1 cellular context compared by ENCODE assay signal in genomic region chr1:236063919-236064673, GRCh38.
A peak's percentile ranks its signal among the peaks of the same experiment; 100 is the strongest.
TF ChIP-seq lines count a peak whose summit lies in the region.

No MANE protein-coding gene starts in this region.

TF ChIP-seq in HepG2, 621 proteins besides CTCF, POLR2A, EP300 and RAD21 (continued from another document and continues in another):
- 0 out of 2 replicates have a peak, but pooled peaks have one; percentile 62 for TF ChIP-seq ZNF646 (CRISPR knock-in tag; IDR thresholded peaks at IDR 0.05)
- TF ChIP-seq TAF1 (CRISPR knock-in tag; IDR thresholded peaks at IDR 0.05) = peak; percentile 75
- TF ChIP-seq ZNF577 (CRISPR knock-in tag; IDR thresholded peaks at IDR 0.05; ENCODE audit: borderline replicate concordance, low read depth) = 0 out of 2 replicates have a peak, but pooled peaks have one; percentile 18
- TF ChIP-seq ARNT (IDR thresholded peaks at IDR 0.05) = no peak
- peak; percentile 87 for TF ChIP-seq MXD4 (CRISPR knock-in tag; IDR thresholded peaks at IDR 0.05)
- TF ChIP-seq MED13 (CRISPR knock-in tag; IDR thresholded peaks at IDR 0.05) = peak; percentile 59; the same call in 1 of the 2 replicates
- TF ChIP-seq HNF4A (CRISPR knock-in tag; IDR thresholded peaks at IDR 0.05) = peak; percentile 98
- no peak for TF ChIP-seq ZNF468 (CRISPR knock-in tag; IDR thresholded peaks at IDR 0.05)
- peak; percentile 91; the same call in 1 of the 2 replicates for TF ChIP-seq ZNF775 (CRISPR knock-in tag; IDR thresholded peaks at IDR 0.05; ENCODE audit: borderline replicate concordance)
- no peak for TF ChIP-seq TCF12 (IDR thresholded peaks at IDR 0.05)
- peak; percentile 9; the same call in 1 of the 2 replicates for TF ChIP-seq TCF12 (CRISPR knock-in tag; IDR thresholded peaks at IDR 0.05)
- 0 out of 2 replicates have a peak, but pooled peaks have one; percentile 20 for TF ChIP-seq ZNF3 (CRISPR knock-in tag; IDR thresholded peaks at IDR 0.05)
- TF ChIP-seq MYC (CRISPR knock-in tag; IDR thresholded peaks at IDR 0.05; ENCODE audit: borderline replicate concordance) = peak; percentile 79
- TF ChIP-seq SNAPC2 (CRISPR knock-in tag; IDR thresholded peaks at IDR 0.05) = no peak
- no peak for TF ChIP-seq BCLAF1 (IDR thresholded peaks at IDR 0.05)
- TF ChIP-seq ZXDC (CRISPR knock-in tag; IDR thresholded peaks at IDR 0.05) = peak; percentile 83; the same call in 1 of the 2 replicates
- peak; percentile 87 for TF ChIP-seq KMT2B (CRISPR knock-in tag; IDR thresholded peaks at IDR 0.05)
- TF ChIP-seq ZNF572 (CRISPR knock-in tag; IDR thresholded peaks at IDR 0.05) = no peak
- no peak for TF ChIP-seq MLLT10 (CRISPR knock-in tag; IDR thresholded peaks at IDR 0.05)
- TF ChIP-seq ZBED4 (CRISPR knock-in tag; IDR thresholded peaks at IDR 0.05; ENCODE audit: borderline replicate concordance) = peak; percentile 90
- peak; percentile 76 for TF ChIP-seq ZBTB21 (CRISPR knock-in tag; IDR thresholded peaks at IDR 0.05)
- peak; percentile 98 for TF ChIP-seq TFDP2 (CRISPR knock-in tag; IDR thresholded peaks at IDR 0.05)
- TF ChIP-seq RFX5 (IDR thresholded peaks at IDR 0.05; ENCODE audit: low read depth, low read length) = no peak
- no peak for TF ChIP-seq ZNF282 (IDR thresholded peaks at IDR 0.05; ENCODE audit: partially characterized antibody)
- TF ChIP-seq ZNF879 (CRISPR knock-in tag; IDR thresholded peaks at IDR 0.05) = peak; percentile 95
- peak; percentile 92 for TF ChIP-seq ZBTB3 (CRISPR knock-in tag; IDR thresholded peaks at IDR 0.05; ENCODE audit: borderline replicate concordance, low read depth)
- 0 out of 2 replicates have a peak, but pooled peaks have one; percentile 12 for TF ChIP-seq RFX3 (CRISPR knock-in tag; IDR thresholded peaks at IDR 0.05)
- peak; percentile 51; the same call in 1 of the 2 replicates for TF ChIP-seq CBX5 (CRISPR knock-in tag; IDR thresholded peaks at IDR 0.05; ENCODE audit: borderline replicate concordance)
- TF ChIP-seq ZNF687 (CRISPR knock-in tag; IDR thresholded peaks at IDR 0.05) = peak; percentile 100
- 0 out of 2 replicates have a peak, but pooled peaks have one; percentile 66 for TF ChIP-seq ZNF446 (CRISPR knock-in tag; IDR thresholded peaks at IDR 0.05)
- no peak for TF ChIP-seq TERF1 (CRISPR knock-in tag; IDR thresholded peaks at IDR 0.05)
- TF ChIP-seq ZNF17 (CRISPR knock-in tag; IDR thresholded peaks at IDR 0.05) = peak; percentile 83; the same call in 1 of the 2 replicates
